Comparison of ENCODE assay signal across 2 cellular contexts in the genomic region with DNA sequence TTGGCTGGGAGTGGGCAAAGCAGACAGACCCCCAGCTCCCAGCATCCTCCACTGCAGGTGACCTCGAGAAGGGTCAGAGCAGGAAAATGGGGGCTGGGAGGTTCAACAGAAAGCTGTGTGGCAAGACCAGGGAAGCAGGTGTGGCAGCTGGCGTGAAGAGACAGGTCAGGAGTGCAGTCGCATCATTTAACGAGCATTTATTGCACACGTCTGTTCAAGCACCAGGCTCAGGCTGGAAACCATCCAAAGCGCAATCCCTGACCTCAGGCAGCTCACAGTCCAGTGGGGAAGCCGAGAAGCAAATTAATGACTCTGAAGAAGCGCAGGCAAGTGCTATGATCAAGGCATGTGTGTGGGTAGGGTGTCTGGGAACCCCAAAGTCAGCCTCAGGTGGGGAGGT.
TF ChIP-seq lines count a peak whose summit lies in the region.

No MANE protein-coding gene starts in this region.

TF ChIP-seq in GM23338, 12 proteins besides CTCF, POLR2A, EP300 and RAD21:
- no peak for TF ChIP-seq ZNF114 (CRISPR knock-in tag; IDR thresholded peaks at IDR 0.05)
- no peak for TF ChIP-seq EZH2phosphoT487 (IDR thresholded peaks at IDR 0.05; ENCODE audit: unreplicated experiment)
- TF ChIP-seq ETS1 (IDR thresholded peaks at IDR 0.05) = no peak
- no peak for TF ChIP-seq STAT1 (IDR thresholded peaks at IDR 0.05; ENCODE audit: unreplicated experiment)

TF ChIP-seq in H1, 55 proteins besides CTCF, POLR2A, EP300 and RAD21:
- no peak for TF ChIP-seq TEAD4 (IDR thresholded peaks at IDR 0.05; ENCODE audit: low read depth, low read length)
- no peak for TF ChIP-seq SIX5 (IDR thresholded peaks at IDR 0.05; ENCODE audit: low read depth, low read length)
- TF ChIP-seq KDM5A (IDR thresholded peaks at IDR 0.05; ENCODE audit: low read length) = no peak
- TF ChIP-seq, protein P1, sequence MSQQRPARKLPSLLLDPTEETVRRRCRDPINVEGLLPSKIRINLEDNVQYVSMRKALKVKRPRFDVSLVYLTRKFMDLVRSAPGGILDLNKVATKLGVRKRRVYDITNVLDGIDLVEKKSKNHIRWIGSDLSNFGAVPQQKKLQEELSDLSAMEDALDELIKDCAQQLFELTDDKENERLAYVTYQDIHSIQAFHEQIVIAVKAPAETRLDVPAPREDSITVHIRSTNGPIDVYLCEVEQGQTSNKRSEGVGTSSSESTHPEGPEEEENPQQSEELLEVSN (IDR thresholded peaks at IDR 0.05) = no peak
- no peak for TF ChIP-seq CEBPB (IDR thresholded peaks at IDR 0.05; ENCODE audit: low read depth, low read length)
- no peak for TF ChIP-seq JUN (IDR thresholded peaks at IDR 0.05; ENCODE audit: low read depth, low read length)
- no peak for TF ChIP-seq KDM1A (IDR thresholded peaks at IDR 0.05; ENCODE audit: borderline replicate concordance, low read length)
- no peak for TF ChIP-seq CBX8 (IDR thresholded peaks at IDR 0.05; ENCODE audit: borderline replicate concordance, low read depth, low read length)
- no peak for TF ChIP-seq RXRA (IDR thresholded peaks at IDR 0.05; ENCODE audit: insufficient read depth, low read depth, low read length)
- TF ChIP-seq HDAC2 (IDR thresholded peaks at IDR 0.05; ENCODE audit: borderline replicate concordance in 1 of 2, low read depth in 2 of 2, low read length in 2 of 2) = no peak
- no peak for TF ChIP-seq CREB1 (IDR thresholded peaks at IDR 0.05)
- TF ChIP-seq USF2 (IDR thresholded peaks at IDR 0.05; ENCODE audit: low read length) = no peak
- TF ChIP-seq POU5F1 (IDR thresholded peaks at IDR 0.05; ENCODE audit: low read depth, low read length) = no peak
- no peak for TF ChIP-seq GABPA (IDR thresholded peaks at IDR 0.05; ENCODE audit: borderline replicate concordance, insufficient read depth, low read length)
- no peak for TF ChIP-seq ATF3 (IDR thresholded peaks at IDR 0.05; ENCODE audit: insufficient read depth, low read depth, low read length)
- TF ChIP-seq TAF7 (optimal IDR thresholded peaks at IDR 0.05; ENCODE audit: borderline replicate concordance, low read depth, low read length) = no peak
- no peak for TF ChIP-seq NANOG (IDR thresholded peaks at IDR 0.05; ENCODE audit: insufficient read depth, low read depth, low read length, poor library complexity, severe bottlenecking)
- no peak for TF ChIP-seq EGR1 (IDR thresholded peaks at IDR 0.05; ENCODE audit: borderline replicate concordance, low read depth, low read length)
